1 cellular context compared by ENCODE assay signal in the genomic region with DNA sequence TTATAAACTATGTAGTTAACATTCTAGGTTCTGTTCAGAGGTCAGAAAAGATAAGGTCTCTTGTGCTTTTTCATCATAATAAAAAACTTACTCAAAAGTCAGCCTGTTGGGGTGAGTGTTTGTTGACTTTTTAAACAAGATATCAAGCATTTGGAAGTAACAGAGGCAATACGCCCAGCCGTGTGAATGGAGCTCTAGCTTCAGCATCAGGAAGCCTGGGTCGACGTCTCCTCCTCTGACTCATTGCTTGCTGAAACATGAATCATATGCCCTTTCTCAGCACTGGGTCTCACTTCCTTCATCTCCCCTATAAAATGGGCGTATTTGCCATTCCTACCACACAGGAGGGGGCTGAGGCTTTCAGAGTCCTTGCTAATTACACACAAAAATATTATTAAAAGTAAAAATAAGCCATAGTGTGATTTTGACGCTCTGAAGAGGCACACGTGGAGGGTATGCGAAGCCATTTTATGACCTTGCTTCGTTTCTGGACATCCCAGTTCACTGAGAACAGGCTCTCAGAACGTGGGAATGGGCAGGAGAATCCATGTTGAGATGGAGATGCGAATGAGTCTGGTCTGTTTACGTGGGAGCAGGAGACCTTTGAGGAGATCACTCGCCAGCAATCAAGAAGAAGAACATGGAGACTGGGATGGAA.
TF ChIP-seq lines count a peak whose summit lies in the region.

No MANE protein-coding gene starts in this region.

TF ChIP-seq in GM23338, 12 proteins besides CTCF, POLR2A, EP300 and RAD21 (continued from another document):
- TF ChIP-seq, protein P1, sequence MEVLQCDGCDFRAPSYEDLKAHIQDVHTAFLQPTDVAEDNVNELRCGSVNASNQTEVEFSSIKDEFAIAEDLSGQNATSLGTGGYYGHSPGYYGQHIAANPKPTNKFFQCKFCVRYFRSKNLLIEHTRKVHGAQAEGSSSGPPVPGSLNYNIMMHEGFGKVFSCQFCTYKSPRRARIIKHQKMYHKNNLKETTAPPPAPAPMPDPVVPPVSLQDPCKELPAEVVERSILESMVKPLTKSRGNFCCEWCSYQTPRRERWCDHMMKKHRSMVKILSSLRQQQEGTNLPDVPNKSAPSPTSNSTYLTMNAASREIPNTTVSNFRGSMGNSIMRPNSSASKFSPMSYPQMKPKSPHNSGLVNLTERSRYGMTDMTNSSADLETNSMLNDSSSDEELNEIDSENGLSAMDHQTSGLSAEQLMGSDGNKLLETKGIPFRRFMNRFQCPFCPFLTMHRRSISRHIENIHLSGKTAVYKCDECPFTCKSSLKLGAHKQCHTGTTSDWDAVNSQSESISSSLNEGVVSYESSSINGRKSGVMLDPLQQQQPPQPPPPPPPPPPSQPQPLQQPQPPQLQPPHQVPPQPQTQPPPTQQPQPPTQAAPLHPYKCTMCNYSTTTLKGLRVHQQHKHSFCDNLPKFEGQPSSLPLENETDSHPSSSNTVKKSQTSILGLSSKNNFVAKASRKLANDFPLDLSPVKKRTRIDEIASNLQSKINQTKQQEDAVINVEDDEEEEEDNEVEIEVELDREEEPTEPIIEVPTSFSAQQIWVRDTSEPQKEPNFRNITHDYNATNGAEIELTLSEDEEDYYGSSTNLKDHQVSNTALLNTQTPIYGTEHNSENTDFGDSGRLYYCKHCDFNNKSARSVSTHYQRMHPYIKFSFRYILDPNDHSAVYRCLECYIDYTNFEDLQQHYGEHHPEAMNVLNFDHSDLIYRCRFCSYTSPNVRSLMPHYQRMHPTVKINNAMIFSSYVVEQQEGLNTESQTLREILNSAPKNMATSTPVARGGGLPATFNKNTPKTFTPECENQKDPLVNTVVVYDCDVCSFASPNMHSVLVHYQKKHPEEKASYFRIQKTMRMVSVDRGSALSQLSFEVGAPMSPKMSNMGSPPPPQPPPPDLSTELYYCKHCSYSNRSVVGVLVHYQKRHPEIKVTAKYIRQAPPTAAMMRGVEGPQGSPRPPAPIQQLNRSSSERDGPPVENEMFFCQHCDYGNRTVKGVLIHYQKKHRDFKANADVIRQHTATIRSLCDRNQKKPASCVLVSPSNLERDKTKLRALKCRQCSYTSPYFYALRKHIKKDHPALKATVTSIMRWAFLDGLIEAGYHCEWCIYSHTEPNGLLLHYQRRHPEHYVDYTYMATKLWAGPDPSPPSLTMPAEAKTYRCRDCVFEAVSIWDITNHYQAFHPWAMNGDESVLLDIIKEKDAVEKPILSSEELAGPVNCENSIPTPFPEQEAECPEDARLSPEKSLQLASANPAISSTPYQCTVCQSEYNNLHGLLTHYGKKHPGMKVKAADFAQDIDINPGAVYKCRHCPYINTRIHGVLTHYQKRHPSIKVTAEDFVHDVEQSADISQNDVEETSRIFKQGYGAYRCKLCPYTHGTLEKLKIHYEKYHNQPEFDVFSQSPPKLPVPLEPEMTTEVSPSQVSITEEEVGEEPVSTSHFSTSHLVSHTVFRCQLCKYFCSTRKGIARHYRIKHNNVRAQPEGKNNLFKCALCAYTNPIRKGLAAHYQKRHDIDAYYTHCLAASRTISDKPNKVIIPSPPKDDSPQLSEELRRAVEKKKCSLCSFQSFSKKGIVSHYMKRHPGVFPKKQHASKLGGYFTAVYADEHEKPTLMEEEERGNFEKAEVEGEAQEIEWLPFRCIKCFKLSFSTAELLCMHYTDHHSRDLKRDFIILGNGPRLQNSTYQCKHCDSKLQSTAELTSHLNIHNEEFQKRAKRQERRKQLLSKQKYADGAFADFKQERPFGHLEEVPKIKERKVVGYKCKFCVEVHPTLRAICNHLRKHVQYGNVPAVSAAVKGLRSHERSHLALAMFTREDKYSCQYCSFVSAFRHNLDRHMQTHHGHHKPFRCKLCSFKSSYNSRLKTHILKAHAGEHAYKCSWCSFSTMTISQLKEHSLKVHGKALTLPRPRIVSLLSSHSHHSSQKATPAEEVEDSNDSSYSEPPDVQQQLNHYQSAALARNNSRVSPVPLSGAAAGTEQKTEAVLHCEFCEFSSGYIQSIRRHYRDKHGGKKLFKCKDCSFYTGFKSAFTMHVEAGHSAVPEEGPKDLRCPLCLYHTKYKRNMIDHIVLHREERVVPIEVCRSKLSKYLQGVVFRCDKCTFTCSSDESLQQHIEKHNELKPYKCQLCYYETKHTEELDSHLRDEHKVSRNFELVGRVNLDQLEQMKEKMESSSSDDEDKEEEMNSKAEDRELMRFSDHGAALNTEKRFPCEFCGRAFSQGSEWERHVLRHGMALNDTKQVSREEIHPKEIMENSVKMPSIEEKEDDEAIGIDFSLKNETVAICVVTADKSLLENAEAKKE (CRISPR knock-in tag; IDR thresholded peaks at IDR 0.05), result no peak
- TF ChIP-seq, protein P2, sequence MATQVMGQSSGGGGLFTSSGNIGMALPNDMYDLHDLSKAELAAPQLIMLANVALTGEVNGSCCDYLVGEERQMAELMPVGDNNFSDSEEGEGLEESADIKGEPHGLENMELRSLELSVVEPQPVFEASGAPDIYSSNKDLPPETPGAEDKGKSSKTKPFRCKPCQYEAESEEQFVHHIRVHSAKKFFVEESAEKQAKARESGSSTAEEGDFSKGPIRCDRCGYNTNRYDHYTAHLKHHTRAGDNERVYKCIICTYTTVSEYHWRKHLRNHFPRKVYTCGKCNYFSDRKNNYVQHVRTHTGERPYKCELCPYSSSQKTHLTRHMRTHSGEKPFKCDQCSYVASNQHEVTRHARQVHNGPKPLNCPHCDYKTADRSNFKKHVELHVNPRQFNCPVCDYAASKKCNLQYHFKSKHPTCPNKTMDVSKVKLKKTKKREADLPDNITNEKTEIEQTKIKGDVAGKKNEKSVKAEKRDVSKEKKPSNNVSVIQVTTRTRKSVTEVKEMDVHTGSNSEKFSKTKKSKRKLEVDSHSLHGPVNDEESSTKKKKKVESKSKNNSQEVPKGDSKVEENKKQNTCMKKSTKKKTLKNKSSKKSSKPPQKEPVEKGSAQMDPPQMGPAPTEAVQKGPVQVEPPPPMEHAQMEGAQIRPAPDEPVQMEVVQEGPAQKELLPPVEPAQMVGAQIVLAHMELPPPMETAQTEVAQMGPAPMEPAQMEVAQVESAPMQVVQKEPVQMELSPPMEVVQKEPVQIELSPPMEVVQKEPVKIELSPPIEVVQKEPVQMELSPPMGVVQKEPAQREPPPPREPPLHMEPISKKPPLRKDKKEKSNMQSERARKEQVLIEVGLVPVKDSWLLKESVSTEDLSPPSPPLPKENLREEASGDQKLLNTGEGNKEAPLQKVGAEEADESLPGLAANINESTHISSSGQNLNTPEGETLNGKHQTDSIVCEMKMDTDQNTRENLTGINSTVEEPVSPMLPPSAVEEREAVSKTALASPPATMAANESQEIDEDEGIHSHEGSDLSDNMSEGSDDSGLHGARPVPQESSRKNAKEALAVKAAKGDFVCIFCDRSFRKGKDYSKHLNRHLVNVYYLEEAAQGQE (IDR thresholded peaks at IDR 0.05; ENCODE audit: unreplicated experiment), result no peak
- TF ChIP-seq CREB1 (CRISPR knock-in tag; IDR thresholded peaks at IDR 0.05; ENCODE audit: low read depth), result no peak
- no peak for TF ChIP-seq STAT1 (IDR thresholded peaks at IDR 0.05; ENCODE audit: unreplicated experiment)
- no peak for TF ChIP-seq ZNF114 (CRISPR knock-in tag; IDR thresholded peaks at IDR 0.05)
- TF ChIP-seq NANOG (IDR thresholded peaks at IDR 0.05; ENCODE audit: borderline replicate concordance), result no peak
- no peak for TF ChIP-seq EZH2 (IDR thresholded peaks at IDR 0.05; ENCODE audit: low read depth, unreplicated experiment)
- no peak for TF ChIP-seq JUNB (IDR thresholded peaks at IDR 0.05; ENCODE audit: unreplicated experiment)
- no peak for TF ChIP-seq ZNF331 (CRISPR knock-in tag; IDR thresholded peaks at IDR 0.05; ENCODE audit: low read depth)
- TF ChIP-seq POLR2AphosphoS5 (IDR thresholded peaks at IDR 0.05; ENCODE audit: low read depth), result no peak
